In genomic region chr5:125813221-125813974, GRCh38 we compare ENCODE assay signal across 22 cellular contexts.
"Had no signal": no experiment of that assay in that cellular context is flagged by ENCODE, and none has a peak within 500 bp of the region (broad histone marks: within the 10 kb centered on the region; RNA-seq: fewer than 3 reads in every experiment).

No MANE protein-coding gene starts in this region.

- H3K27ac ChIP-seq: heart right ventricle, left ventricle myocardium inferior, ovary, psoas muscle, testis, uterus, WERI-Rb-1 had no signal

- ATAC-seq: activated CD8-positive, alpha-beta T cell treated with anti-CD3 and anti-CD28 coated beads for 36 hours; heart right ventricle; naive thymus-derived CD8-positive, alpha-beta T cell; psoas muscle; right cardiac atrium had no signal

- H3K9me3 ChIP-seq: heart right ventricle, left ventricle myocardium inferior, ovary, psoas muscle, testis, uterus had no signal

- H3K4me1 ChIP-seq: heart right ventricle, left ventricle myocardium inferior, psoas muscle, uterus had no signal

- H3K9me3 Mint-ChIP-seq: activated CD4-positive, alpha-beta T cell treated with anti-CD3 and anti-CD28 coated beads, Interleukin-2, amount 10 ng/mL, durations not matched to agents 7 days and 5 days; activated CD8-positive, alpha-beta T cell treated with anti-CD3 and anti-CD28 coated beads for 36 hours; stimulated activated naive CD8-positive, alpha-beta T cell treated with anti-CD3 and anti-CD28 coated beads, Interleukin-15, Interleukin-2, amounts not matched to agents 100 ng/mL and 50 ng/mL, for 24 hours; T-helper 2 cell treated with Interferon-gamma antibody and Interleukin-4, amounts not matched to agents 5 μg/mL and 100 μg/mL, for 36 hours had no signal

- H3K27ac Mint-ChIP-seq: activated CD4-positive, alpha-beta T cell treated with anti-CD3 and anti-CD28 coated beads, Interleukin-2, amount 10 ng/mL, durations not matched to agents 7 days and 5 days; activated CD8-positive, alpha-beta T cell treated with anti-CD3 and anti-CD28 coated beads for 36 hours; activated naive CD8-positive, alpha-beta T cell; naive thymus-derived CD8-positive, alpha-beta T cell; stimulated activated naive CD8-positive, alpha-beta T cell treated with anti-CD3 and anti-CD28 coated beads, Interleukin-15, Interleukin-2, amounts not matched to agents 100 ng/mL and 50 ng/mL, for 24 hours; T-helper 2 cell treated with Interferon-gamma antibody and Interleukin-4, amounts not matched to agents 5 μg/mL and 100 μg/mL, for 36 hours had no signal

- H3K4me3 ChIP-seq: heart right ventricle, left ventricle myocardium inferior, ovary, psoas muscle, testis, uterus had no signal

- H3K27me3 Mint-ChIP-seq: activated CD4-positive, alpha-beta T cell treated with anti-CD3 and anti-CD28 coated beads, Interleukin-2, amount 10 ng/mL, durations not matched to agents 7 days and 5 days; activated CD8-positive, alpha-beta T cell treated with anti-CD3 and anti-CD28 coated beads for 36 hours; activated naive CD8-positive, alpha-beta T cell; naive thymus-derived CD8-positive, alpha-beta T cell; stimulated activated naive CD8-positive, alpha-beta T cell treated with anti-CD3 and anti-CD28 coated beads, Interleukin-15, Interleukin-2, amounts not matched to agents 100 ng/mL and 50 ng/mL, for 24 hours had no signal

- DNase-seq: activated CD4-positive, alpha-beta T cell treated with anti-CD3 and anti-CD28 coated beads, Interleukin-2, amount 10 ng/mL, durations not matched to agents 7 days and 5 days; activated CD4-positive, CD25-positive, alpha-beta regulatory T cell treated with anti-CD3 and anti-CD28 coated beads, Interleukin-2, amount 50 U/mL, for 72 hours; activated CD8-positive, alpha-beta T cell treated with anti-CD3 and anti-CD28 coated beads for 36 hours; activated naive CD4-positive, alpha-beta T cell; central memory CD4-positive, alpha-beta T cell; effector memory CD4-positive, alpha-beta T cell; heart right ventricle; kidney; left ventricle myocardium inferior; naive thymus-derived CD8-positive, alpha-beta T cell; ovary; psoas muscle; right cardiac atrium; stimulated activated CD4-positive, alpha-beta T cell treated with anti-CD3 and anti-CD28 coated beads, Interleukin-12 subunit alpha, Interleukin-12 subunit beta, amount 100 ng/mL, for 4 hours; testis; trophoblast cell; uterus; WERI-Rb-1 had no signal

- H3K27me3 ChIP-seq: heart right ventricle, ovary, testis, uterus had no signal

- H3K4me1 Mint-ChIP-seq: activated CD4-positive, alpha-beta T cell treated with anti-CD3 and anti-CD28 coated beads, Interleukin-2, amount 10 ng/mL, durations not matched to agents 7 days and 5 days; naive thymus-derived CD8-positive, alpha-beta T cell had no signal

- H3K4me3 Mint-ChIP-seq: activated CD4-positive, alpha-beta T cell treated with anti-CD3 and anti-CD28 coated beads, Interleukin-2, amount 10 ng/mL, durations not matched to agents 7 days and 5 days; activated CD8-positive, alpha-beta T cell treated with anti-CD3 and anti-CD28 coated beads for 36 hours; activated naive CD8-positive, alpha-beta T cell; naive thymus-derived CD8-positive, alpha-beta T cell; stimulated activated naive CD8-positive, alpha-beta T cell treated with anti-CD3 and anti-CD28 coated beads, Interleukin-15, Interleukin-2, amounts not matched to agents 100 ng/mL and 50 ng/mL, for 24 hours; T-helper 2 cell treated with Interferon-gamma antibody and Interleukin-4, amounts not matched to agents 5 μg/mL and 100 μg/mL, for 36 hours had no signal

- H3K36me3 ChIP-seq: heart right ventricle, left ventricle myocardium inferior, ovary, uterus, WERI-Rb-1 had no signal

- FAIRE-seq: astrocyte, kidney had no signal
